ENCODE assay signal across 13 cellular contexts in the genomic region with DNA sequence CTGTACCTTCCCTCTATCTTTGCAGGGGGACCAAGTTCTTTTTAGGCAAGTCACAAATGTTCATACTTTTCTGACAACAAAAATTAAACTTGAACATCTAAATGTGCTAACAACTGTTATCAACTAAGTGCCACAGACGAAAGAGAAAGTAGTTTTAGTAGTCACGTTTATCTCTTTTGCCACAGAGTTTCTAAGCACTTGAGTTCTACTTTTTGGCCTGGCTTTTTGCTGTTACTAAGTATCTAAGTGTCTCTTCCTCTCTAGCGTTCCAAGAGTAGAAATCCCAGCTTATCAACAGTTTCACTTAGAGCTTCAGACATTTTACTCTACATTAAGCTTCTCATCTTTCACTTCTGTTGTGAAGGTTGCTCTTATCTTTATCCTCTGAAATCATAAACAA. TPM values are rescaled to one million over a fixed set of nuclear protein-coding genes. Genes with fewer than 3 reads are reported as not detected.
DNase-seq lines count a peak whose midpoint lies in the region; ATAC-seq, FAIRE-seq and TF ChIP-seq lines count a peak whose summit lies in the region.
"Had no signal": no experiment of that assay in that cellular context is flagged by ENCODE, and none has a peak within 500 bp of the region (broad histone marks: within the 10 kb centered on the region; RNA-seq: fewer than 3 reads in every experiment).

No MANE protein-coding gene starts in this region.

- H3K36me3 Mint-ChIP-seq in T-helper 1 cell treated with Interleukin-12 subunit alpha and Interleukin-12 subunit beta and Interleukin-4 antibody, amounts not matched to agents 30 μg/mL and 1 μg/mL, for 36 hours (ENCODE audit: low read depth), result peaks cover 13% of the 10 kb centered on the region

- ATAC-seq in K562, result peak; percentile 67
- no peak for ATAC-seq in GM21576 (IDR thresholded peaks at IDR 0.05; ENCODE audit: unreplicated experiment)
- no peak for ATAC-seq in GM19395 (IDR thresholded peaks at IDR 0.05; ENCODE audit: unreplicated experiment)
- no peak for ATAC-seq in GM19467 (IDR thresholded peaks at IDR 0.05; ENCODE audit: unreplicated experiment)

- no peak for TF ChIP-seq EP300 in K562 (IDR thresholded peaks at IDR 0.05; ENCODE audit: low read length)

- no peaks in the 10 kb centered on the region for H3K9me3 ChIP-seq in K562 (replicated peaks; ENCODE audit: control insufficient read depth, insufficient read depth, low read depth, low read length)
- H3K9me3 ChIP-seq in neutrophil, result no peaks in the 10 kb centered on the region

- H3K27me3 ChIP-seq in K562 (ENCODE audit: control insufficient read depth in 2 of 2, insufficient read depth in 2 of 2, low read length in 2 of 2), result no peaks in the 10 kb centered on the region
- no peaks in the 10 kb centered on the region for H3K27me3 ChIP-seq in neutrophil

- WGBS in K562 (ENCODE audit: insufficient coverage, low coverage, missing lambda C conversion rate), result 2% methylated on average over 3 of the region's 3 CpGs

- peak; percentile 65 for FAIRE-seq in K562 (lab: Jason Lieb, UNC)

- 0 out of 2 replicates have a peak, but pooled peaks cover 6% of the 10 kb centered on the region for H4K20me1 ChIP-seq in K562 (replicated peaks; ENCODE audit: control insufficient read depth, insufficient read depth, low read length)

- H3K27me3 Mint-ChIP-seq in T-helper 1 cell treated with Interleukin-12 subunit alpha and Interleukin-12 subunit beta and Interleukin-4 antibody, amounts not matched to agents 30 μg/mL and 1 μg/mL, for 36 hours (ENCODE audit: low read depth), result no peaks in the 10 kb centered on the region

- intact Hi-C loops in K562 (cut with micrococcal nuclease), result no loop called here

- H2AFZ ChIP-seq in K562 (ENCODE audit: low read depth, low read length), result no peak overlapping the region

- POLR2A ChIA-PET in K562 (lab: Yijun Ruan, JAX), result interaction anchor here (0.9 to 1.4 kb wide), 4 partner anchors 12 to 38 kb away, joined by 3 read pairs; no protein-coding TSS in a partner anchor

- TF ChIP-seq CTCF in K562 (IDR thresholded peaks at IDR 0.05 in 2 of 3, conservative IDR thresholded peaks at IDR 0.05 in 1 of 3; ENCODE audit: insufficient read depth in 2 of 3, low read depth in 1 of 3, low read length in 3 of 3), result no peak
- no peak for TF ChIP-seq CTCF in neutrophil (IDR thresholded peaks at IDR 0.05)

- H3K4me3 Mint-ChIP-seq in T-helper 1 cell treated with Interleukin-12 subunit alpha and Interleukin-12 subunit beta and Interleukin-4 antibody, amounts not matched to agents 30 μg/mL and 1 μg/mL, for 36 hours, result peak overlapping the region; percentile 11

- peaks cover 10 to 20% of the 10 kb centered on the region in 2 experiments for H3K4me1 ChIP-seq in K562 (replicated peaks in 1 of 2; ENCODE audit: control insufficient read depth in 2 of 2, insufficient read depth in 2 of 2, low read length in 2 of 2)
- no peaks in the 10 kb centered on the region for H3K4me1 ChIP-seq in neutrophil (ENCODE audit: control insufficient read depth in 1 of 2, insufficient read depth in 1 of 2, low read depth in 1 of 2, low read length in 1 of 2)

- no peak for DNase-seq in T-helper 1 cell
- peak; percentile 72 for DNase-seq in MV-4-11 (lab: John Stamatoyannopoulos, UW)
- peak in 1 of 4 experiments; percentile 35 for DNase-seq in K562 (ENCODE audit: extremely low read depth in 1 of 4, low spot score in 3 of 4)
- DNase-seq: activated CD4-positive, alpha-beta T cell treated with anti-CD3 and anti-CD28 coated beads for 1 hour; left colon; NCI-H1092 treated with DMSO at 0.1 percent for 48 hours had no signal

- in situ Hi-C loops in K562 (cut with MboI), result no loop called here

- peaks cover 17% of the 10 kb centered on the region; the same call in 2 of the 3 replicates for H3K36me3 ChIP-seq in K562 (ENCODE audit: control insufficient read depth, insufficient read depth, low read length)
- peaks cover 15% of the 10 kb centered on the region for H3K36me3 ChIP-seq in neutrophil

- BruUV-seq in K562 (replicated peaks; lab: Mats Ljungman, UMichigan), result no TSS peak

- no peak for TF ChIP-seq POLR2A in K562 (conservative IDR thresholded peaks at IDR 0.05)

- H3K9me1 ChIP-seq in K562 (ENCODE audit: control insufficient read depth, insufficient read depth, low read length), result no peaks in the 10 kb centered on the region

- H3K4me3 ChIP-seq in K562 (no peak overlapping the region), neutrophil (ENCODE audit: low read depth in 1 of 2, low read length in 1 of 2) (no peak overlapping the region)

- no peak overlapping the region for H3K9ac ChIP-seq in K562 (ENCODE audit: insufficient read depth in 1 of 2, low read depth in 2 of 2, low read length in 2 of 2)

- H3K9me3 Mint-ChIP-seq in T-helper 1 cell treated with Interleukin-12 subunit alpha and Interleukin-12 subunit beta and Interleukin-4 antibody, amounts not matched to agents 30 μg/mL and 1 μg/mL, for 36 hours, result no peaks in the 10 kb centered on the region

- peak overlapping the region; percentile 5 for H3K27ac Mint-ChIP-seq in T-helper 1 cell treated with Interleukin-12 subunit alpha and Interleukin-12 subunit beta and Interleukin-4 antibody, amounts not matched to agents 30 μg/mL and 1 μg/mL, for 36 hours

- H3K27ac ChIP-seq in K562 (ENCODE audit: extremely low read depth, low read depth, low read length) (peak overlapping the region; percentile 43; the same call in 1 of the 3 replicates), neutrophil (peak overlapping the region; percentile 38)
- H3K27ac ChIP-seq: 22Rv1, HL-60 had no signal

- TF ChIP-seq RAD21 in K562 (CRISPR knock-in tag; conservative IDR thresholded peaks at IDR 0.05 in 1 of 2, IDR thresholded peaks at IDR 0.05 in 1 of 2), result no peak

- H3K79me2 ChIP-seq in K562 (ENCODE audit: control insufficient read depth, insufficient read depth, low read length), result peaks cover 71% of the 10 kb centered on the region

- CTCF ChIA-PET in K562 (lab: Yijun Ruan, JAX; ENCODE audit: low intra/inter-chr PET ratio), result no interaction called here

- H3K4me2 ChIP-seq in K562 (ENCODE audit: insufficient read depth, low read length), result no peak overlapping the region

- peaks cover 24% of the 10 kb centered on the region for H3K4me1 Mint-ChIP-seq in T-helper 1 cell treated with Interleukin-12 subunit alpha and Interleukin-12 subunit beta and Interleukin-4 antibody, amounts not matched to agents 30 μg/mL and 1 μg/mL, for 36 hours (ENCODE audit: low read depth)

TF ChIP-seq in K562, 482 proteins besides CTCF, POLR2A, EP300 and RAD21 (continues in another document):
- TF ChIP-seq ZNF830 (CRISPR knock-in tag; IDR thresholded peaks at IDR 0.05), result no peak
- TF ChIP-seq CBFA2T3 (IDR thresholded peaks at IDR 0.05), result peak; percentile 27; the same call in 1 of the 2 replicates

RNA-seq across cellular contexts. Expression of gene GATAD2B, which starts 34.3 kb away (rescaled TPM):
- total RNA-seq in K562 (2011; cell fraction: chromatin; rRNA removed; ENCODE audit: low replicate concordance), result 26.9 and 41.3 TPM in 2 replicates
- 14.7 and 15.7 TPM in 2 replicates for total RNA-seq in K562 (2011; cell fraction: nucleolus; rRNA removed)
- total RNA-seq in K562 (2011; cell fraction: nucleoplasm; rRNA removed), result 46.3 and 60.1 TPM in 2 replicates
- total RNA-seq in K562 (2014; rRNA removed), result 3.5 TPM in 2 replicates
- total RNA-seq in K562 (2014; rRNA removed; fragmentation: Illumina TruSeq; extraction: Trizol), result 4.9 and 6.3 TPM in 2 replicates
- 4.5 and 5.3 TPM in 2 replicates for total RNA-seq in K562 (2015; rRNA removed; fragmentation: Illumina TruSeq; extraction: Trizol)
- 35.0 and 40.2 TPM in 2 replicates for total RNA-seq in K562 (2021)
- 4.7 and 6.7 TPM in 2 replicates for polyA plus RNA-seq in K562 (2011; rRNA removed)
- polyA plus RNA-seq in K562 (2011; cell fraction: cytosol; rRNA removed), result 5.3 and 5.5 TPM in 2 replicates
- 15.2 and 16.7 TPM in 2 replicates for polyA plus RNA-seq in K562 (2011; cell fraction: nucleus; rRNA removed)
- 6.6 and 7.6 TPM in 2 replicates for polyA plus RNA-seq in K562 (2012)
- 13.9 and 14.8 TPM in 2 replicates for polyA plus RNA-seq in K562 (2014; fragmentation: Illumina TruSeq; extraction: Trizol)
- 1 to 10 TPM; 1.5 to 6.6 TPM for polyA plus RNA-seq in K562 (2014; fragmentation: Nextera tagmentation; extraction: Ambion mirVana)
- polyA plus RNA-seq in K562 (2014; rRNA removed), result 7.8 and 9.0 TPM in 2 replicates
- 8.7 and 10.3 TPM in 2 replicates for polyA minus RNA-seq in K562 (2011; rRNA and poly(A)+ RNA removed)
- polyA minus RNA-seq in K562 (2011; cell fraction: cytosol; rRNA and poly(A)+ RNA removed), result 16.0 and 22.3 TPM in 2 replicates
- polyA minus RNA-seq in K562 (2011; cell fraction: nucleus; rRNA and poly(A)+ RNA removed), result 5.0 and 9.1 TPM in 2 replicates

RNA-seq across cellular contexts. Expression of gene DENND4B, which starts 58.0 kb away (rescaled TPM):
- total RNA-seq in K562 (2011; cell fraction: chromatin; rRNA removed; ENCODE audit: low replicate concordance), result 519 and 1,217 TPM in 2 replicates
- 693 and 731 TPM in 2 replicates for total RNA-seq in K562 (2011; cell fraction: nucleolus; rRNA removed)
- 509 and 519 TPM in 2 replicates for total RNA-seq in K562 (2011; cell fraction: nucleoplasm; rRNA removed)
- total RNA-seq in K562 (2014; rRNA removed) (20.2 and 21.7 TPM in 2 replicates), K562 (2014; rRNA removed; fragmentation: Illumina TruSeq; extraction: Trizol) (11.0 and 15.6 TPM in 2 replicates), K562 (2015; rRNA removed; fragmentation: Illumina TruSeq; extraction: Trizol) (21.0 and 23.1 TPM in 2 replicates), K562 (2021) (70.0 and 80.5 TPM in 2 replicates)
- polyA plus RNA-seq in K562 (2011; rRNA removed) (28.8 and 75.9 TPM in 2 replicates), K562 (2014; fragmentation: Illumina TruSeq; extraction: Trizol) (47.4 and 52.5 TPM in 2 replicates), K562 (2014; fragmentation: Nextera tagmentation; extraction: Ambion mirVana) (10 to 100 TPM in 1 of 2 experiments, 1 to 10 TPM in 1; 9.5 to 13.4 TPM), K562 (2014; rRNA removed) (63.3 and 74.0 TPM in 2 replicates)
- polyA plus RNA-seq in K562 (2011; cell fraction: cytosol; rRNA removed), result 28.0 and 43.8 TPM in 2 replicates
- 734 and 802 TPM in 2 replicates for polyA plus RNA-seq in K562 (2011; cell fraction: nucleus; rRNA removed)
- 45.4 and 65.7 TPM in 2 replicates for polyA plus RNA-seq in K562 (2012)
- polyA minus RNA-seq in K562 (2011; rRNA and poly(A)+ RNA removed), result 17.3 and 28.6 TPM in 2 replicates
- polyA minus RNA-seq in K562 (2011; cell fraction: cytosol; rRNA and poly(A)+ RNA removed), result 35.8 and 41.5 TPM in 2 replicates
- polyA minus RNA-seq in K562 (2011; cell fraction: nucleus; rRNA and poly(A)+ RNA removed), result 191 and 272 TPM in 2 replicates
